8 cellular contexts compared by ENCODE assay signal in the genomic region with DNA sequence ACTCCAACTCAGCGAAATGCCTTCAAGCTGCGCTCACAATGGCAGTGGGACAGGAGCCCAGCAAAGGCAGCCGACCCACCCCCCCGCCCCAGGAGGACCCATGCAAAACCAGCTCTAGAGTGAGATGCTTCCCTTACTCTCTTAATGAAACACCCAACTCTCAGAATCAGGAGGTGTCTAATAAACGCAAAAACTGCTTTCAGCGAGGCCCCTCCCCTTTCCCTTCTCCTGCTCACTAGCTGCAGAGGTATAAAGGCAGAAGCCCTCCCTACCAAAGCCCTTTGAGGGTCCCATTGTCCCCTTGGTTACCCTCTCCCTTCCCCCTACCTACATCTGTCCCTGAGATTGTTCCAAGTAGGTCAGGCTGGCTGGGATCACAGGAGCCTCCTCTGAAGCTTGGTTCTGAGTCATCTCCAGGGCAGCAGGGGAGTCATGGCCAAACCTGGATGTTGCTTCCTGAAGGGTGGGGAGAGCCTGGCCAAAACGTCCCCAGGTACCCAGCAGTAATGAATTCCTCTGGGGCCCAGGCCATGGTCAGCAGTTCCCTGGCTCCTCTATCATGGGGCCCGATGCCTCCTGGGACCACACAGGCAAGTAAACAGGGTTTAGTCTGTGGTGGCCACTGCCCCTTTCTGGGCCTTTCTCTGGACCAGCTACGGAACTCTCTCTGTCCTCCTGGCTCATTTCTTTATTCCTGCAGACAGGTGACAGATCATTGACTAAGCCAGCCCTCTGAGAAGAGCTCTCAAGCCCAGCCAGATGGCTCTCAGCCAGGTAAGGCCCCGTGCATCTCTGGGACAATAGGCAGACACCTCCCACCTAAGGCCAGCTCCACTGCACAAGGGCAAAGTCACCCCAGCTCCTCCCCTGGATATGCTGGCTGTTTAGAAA. TPM values are rescaled to one million over a fixed set of nuclear protein-coding genes. Genes with fewer than 3 reads are reported as not detected.
DNase-seq lines count a peak whose midpoint lies in the region; ATAC-seq and TF ChIP-seq lines count a peak whose summit lies in the region.

No MANE protein-coding gene starts in this region.

- ATAC-seq in HG03442 (IDR thresholded peaks at IDR 0.05; ENCODE audit: unreplicated experiment): peak; percentile 16

- no peaks in the 10 kb centered on the region for H3K36me3 ChIP-seq in effector memory CD4-positive, alpha-beta T cell (ENCODE audit: control insufficient read depth, insufficient read depth, low read length)

- no peak overlapping the region for H3K27ac Mint-ChIP-seq in neural crest cell (ENCODE audit: unreplicated experiment)

- H3K4me1 Mint-ChIP-seq in neural crest cell: peaks cover 66% of the 10 kb centered on the region

- H3K4me3 Mint-ChIP-seq in neural crest cell: peak overlapping the region; percentile 15

- DNase-seq in RPMI7951 (ENCODE audit: low read depth) (peak; percentile 48), neural crest cell (ENCODE audit: low read depth, low spot score) (no peak), SIG-M5 treated with dmso at 0.1 percent for 504 hours (lab: John Stamatoyannopoulos, UW; ENCODE audit: unreplicated experiment) (no peak), HEK293T (ENCODE audit: extremely low spot score) (no peak), NCI-H2227 (lab: John Stamatoyannopoulos, UW; ENCODE audit: unreplicated experiment) (no peak)
- DNase-seq in effector memory CD4-positive, alpha-beta T cell: no peak

- CTCF ChIA-PET in HEK293T (lab: Yijun Ruan, JAX): interaction anchor here (0.5 to 0.6 kb wide), 2 partner anchors 15 to 22 kb away, joined by 3 to 7 read pairs; no protein-coding TSS in a partner anchor

- H3K4me3 ChIP-seq in effector memory CD4-positive, alpha-beta T cell (ENCODE audit: insufficient read depth, low read depth, low read length, poor library complexity, severe bottlenecking): peak overlapping the region; percentile 35

- no peaks in the 10 kb centered on the region for H3K27me3 Mint-ChIP-seq in neural crest cell (ENCODE audit: low read depth)

- H3K9me3 Mint-ChIP-seq in neural crest cell: no peaks in the 10 kb centered on the region

- POLR2A ChIA-PET in HEK293T (lab: Yijun Ruan, JAX): interaction anchor here (0.7 kb wide), 1 partner anchor 8 kb away, joined by 3 read pairs; no protein-coding TSS in a partner anchor

- H3K27ac ChIP-seq in C4-2B: peak overlapping the region; percentile 13; the same call in 1 of the 2 replicates
- peak overlapping the region; percentile 58 for H3K27ac ChIP-seq in effector memory CD4-positive, alpha-beta T cell (ENCODE audit: insufficient read depth, low read length, poor library complexity, severe bottlenecking)

- peaks cover 7% of the 10 kb centered on the region for H3K36me3 Mint-ChIP-seq in neural crest cell (ENCODE audit: low read depth)

- no peaks in the 10 kb centered on the region for H3K9me3 ChIP-seq in effector memory CD4-positive, alpha-beta T cell (ENCODE audit: control insufficient read depth, low read length)

- H3K27me3 ChIP-seq in effector memory CD4-positive, alpha-beta T cell (replicated peaks; ENCODE audit: control insufficient read depth, insufficient read depth, low read length, poor library complexity, severe bottlenecking): no peaks in the 10 kb centered on the region

- TF ChIP-seq CTCF in C4-2B (conservative IDR thresholded peaks at IDR 0.05): no peak
- no peak for TF ChIP-seq CTCF in neural crest cell (conservative IDR thresholded peaks at IDR 0.05)

- peaks cover 21% of the 10 kb centered on the region for H3K4me1 ChIP-seq in effector memory CD4-positive, alpha-beta T cell (ENCODE audit: control insufficient read depth, insufficient read depth, low read length, poor library complexity, severe bottlenecking)

TF ChIP-seq in HEK293T, 16 proteins besides CTCF, POLR2A, EP300 and RAD21:
- TF ChIP-seq FOXK2 (IDR thresholded peaks at IDR 0.05): no peak
- TF ChIP-seq BHLHE40 (IDR thresholded peaks at IDR 0.05; ENCODE audit: borderline replicate concordance): no peak

RNA-seq across cellular contexts. Expression of gene KLHL25, which starts 8.6 kb away (rescaled TPM):
- 4.1 and 5.6 TPM in 2 replicates for total RNA-seq in RPMI7951 (2014; rRNA removed; shearing (Covaris generic))
- total RNA-seq in neural crest cell: 17.9 and 19.3 TPM in 2 replicates
